11 cellular contexts compared by ENCODE assay signal in the genomic region with DNA sequence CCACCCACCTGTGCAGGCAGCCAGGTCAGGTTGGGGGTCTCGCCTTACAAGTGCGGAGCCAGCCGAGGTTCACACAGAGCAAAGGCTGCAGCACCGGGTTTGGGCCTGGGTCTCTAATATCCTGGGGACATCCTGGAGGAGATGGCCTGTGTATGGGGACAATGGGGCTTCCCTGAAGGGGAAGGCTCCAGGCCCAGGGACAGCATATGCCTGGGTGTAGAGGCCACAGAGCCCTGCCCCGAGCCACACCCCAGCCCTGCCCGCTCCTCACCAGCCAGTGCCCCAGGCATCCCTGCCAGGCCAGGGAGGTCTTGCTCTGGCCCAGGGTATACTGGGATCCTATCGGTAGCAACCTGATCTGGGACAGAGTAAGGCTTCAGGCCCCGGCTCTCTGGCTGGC. TPM values are rescaled to one million over a fixed set of nuclear protein-coding genes. Genes with fewer than 3 reads are reported as not detected.
A peak's percentile ranks its signal among the peaks of the same experiment; 100 is the strongest.
DNase-seq lines count a peak whose midpoint lies in the region; ATAC-seq and TF ChIP-seq lines count a peak whose summit lies in the region.
"Had no signal": no experiment of that assay in that cellular context is flagged by ENCODE, and none has a peak within 500 bp of the region (broad histone marks: within the 10 kb centered on the region; RNA-seq: fewer than 3 reads in every experiment).

No MANE protein-coding gene starts in this region.

- WGBS in heart left ventricle, 4 donors = 60 to 76% (median 61%) methylated on average over 3 to 8 of the region's 8 CpGs
- 65 to 73% methylated on average over 8 of the region's 8 CpGs for WGBS in aorta, 2 donors

- no peaks in the 10 kb centered on the region for H3K27me3 Mint-ChIP-seq in neural crest cell (ENCODE audit: low read depth)

- ATAC-seq in heart left ventricle = peak in 2 of 4 donors; percentile 2 to 3
- ATAC-seq in aorta (ENCODE audit: low FRiP score) = peak; percentile 1

- DNase-seq in heart left ventricle = peak in 1 of 5 donors; percentile 62
- DNase-seq in cardiac septum (ENCODE audit: low spot score) = no peak
- DNase-seq in epithelial cell of prostate (ENCODE audit: low read depth, low spot score) = no peak
- no peak for DNase-seq in neural crest cell (ENCODE audit: low read depth, low spot score)
- DNase-seq in aorta = no peak
- no peak for DNase-seq in activated T-cell treated with anti-CD3 and anti-CD28 coated beads, Interleukin-2, amount 50 U/mL, for 48 hours
- no peak for DNase-seq in COR-L47 (lab: John Stamatoyannopoulos, UW)
- DNase-seq in NCI-H187 treated with DMSO at 0.1 percent for 48 hours (lab: John Stamatoyannopoulos, UW) = no peak
- DNase-seq: NCI-H2171 treated with DMSO at 0.1 percent for 48 hours, T-helper 2 cell had no signal

- H3K27me3 ChIP-seq in heart left ventricle (no peaks in the 10 kb centered on the region), aorta (ENCODE audit: control insufficient read depth in 1 of 2, insufficient read depth in 2 of 2, low read length in 1 of 2) (no peaks in the 10 kb centered on the region)

- H3K4me3 ChIP-seq in heart left ventricle (peak overlapping the region in 9 of 12 donors; percentile 23 to 46 (median 34)), aorta (ENCODE audit: low read length in 2 of 2) (no peak overlapping the region)
- H3K4me3 ChIP-seq: lung had no signal

- intact Hi-C loops in heart left ventricle (cut with DNase I) = loop anchor here in 3 of 10 donors (1.0 to 5.0 kb wide), 2 partner anchors 10 to 34 kb away; a partner anchor contains a TSS
- intact Hi-C loops in cardiac septum (cut with DNase I) = loop anchor here (5.0 kb wide), 1 partner anchor 34 kb away; no protein-coding TSS in a partner anchor
- intact Hi-C loops in aorta (cut with DNase I) = loop anchor here in 1 of 2 donors (5.0 kb wide), 1 partner anchor 239 kb away; a partner anchor contains a TSS

- peaks cover 38% of the 10 kb centered on the region for H3K4me1 Mint-ChIP-seq in neural crest cell

- no peaks in the 10 kb centered on the region for H3K9me3 Mint-ChIP-seq in neural crest cell

- TF ChIP-seq CTCF in heart left ventricle (IDR thresholded peaks at IDR 0.05) = no peak
- TF ChIP-seq CTCF in neural crest cell (conservative IDR thresholded peaks at IDR 0.05) = no peak

- H3K4me1 ChIP-seq in heart left ventricle (peaks cover 18 to 92% (median 78%) of the 10 kb centered on the region in 12 donors), aorta (ENCODE audit: control insufficient read depth in 1 of 2, insufficient read depth in 2 of 2, low read length in 2 of 2) (no peaks in the 10 kb centered on the region)

- peak overlapping the region; percentile 35 for H3K4me3 Mint-ChIP-seq in neural crest cell

- peak overlapping the region in 11 of 12 donors; percentile 69 to 87 (median 82) for H3K27ac ChIP-seq in heart left ventricle
- peak overlapping the region; percentile 28 for H3K27ac ChIP-seq in epithelial cell of prostate
- peak overlapping the region in 1 of 2 donors; percentile 0 for H3K27ac ChIP-seq in aorta (ENCODE audit: low read depth in 1 of 2, low read length in 2 of 2)

- TF ChIP-seq POLR2A in heart left ventricle (IDR thresholded peaks at IDR 0.05) = no peak

- no peaks in the 10 kb centered on the region for H3K36me3 Mint-ChIP-seq in neural crest cell (ENCODE audit: low read depth)

- H3K36me3 ChIP-seq in heart left ventricle (peaks cover 0 to under 1% (median 0%) of the 10 kb centered on the region in 9 donors), aorta (ENCODE audit: control insufficient read depth in 1 of 2, insufficient read depth in 2 of 2, low read length in 1 of 2) (no peaks in the 10 kb centered on the region)

- H3K9me3 ChIP-seq in heart left ventricle (no peaks in the 10 kb centered on the region), aorta (ENCODE audit: control insufficient read depth, low read length) (no peaks in the 10 kb centered on the region)

- peak overlapping the region; percentile 71 for H3K27ac Mint-ChIP-seq in neural crest cell (ENCODE audit: unreplicated experiment)

RNA-seq across cellular contexts. Expression of a gene that starts 9.1 kb away (rescaled TPM):
- total RNA-seq in heart left ventricle = 100 to 1,000 TPM in 1 of 9 donors, 10 to 100 TPM in 7, 1 to 10 TPM in 1; 8.5 to 104 (median 12.8) TPM
- 10 to 100 TPM in 1 of 2 donors, 1 to 10 TPM in 1; 5.7 to 14.8 TPM for polyA plus RNA-seq in heart left ventricle
- total RNA-seq in cardiac septum = 17.1 TPM
- 225 and 237 TPM in 2 replicates for total RNA-seq in neural crest cell
- total RNA-seq in aorta = 10 to 100 TPM; 58.9 to 79.9 TPM
- 10 to 100 TPM; 10.5 to 14.9 TPM for polyA plus RNA-seq in aorta

RNA-seq across cellular contexts. Expression of a gene that starts 47.1 kb away (rescaled TPM):
- total RNA-seq in heart left ventricle = under 1 TPM in 3 of 9 donors, not detected in 6; 0.05 to 0.48 (median 0.10) TPM
- polyA plus RNA-seq in heart left ventricle = under 1 TPM; 0.01 to 0.04 TPM
- total RNA-seq in cardiac septum = 0.08 TPM
- not detected in 2 replicates for total RNA-seq in neural crest cell
- total RNA-seq in aorta = 1 to 10 TPM; 1.1 to 2.0 TPM
- polyA plus RNA-seq in aorta = under 1 TPM in 1 of 2 donors, not detected in 1; 0.13 TPM

Comparison
In these comparisons a context has a peak if more than half of its experiments do, and no peak if none do; other contexts are left out.
1. H3K4me3 ChIP-seq: peak in heart left ventricle (9 of 12); none in aorta (0 of 2).